ENCODE assay signal across 8 cellular contexts in the genomic region with DNA sequence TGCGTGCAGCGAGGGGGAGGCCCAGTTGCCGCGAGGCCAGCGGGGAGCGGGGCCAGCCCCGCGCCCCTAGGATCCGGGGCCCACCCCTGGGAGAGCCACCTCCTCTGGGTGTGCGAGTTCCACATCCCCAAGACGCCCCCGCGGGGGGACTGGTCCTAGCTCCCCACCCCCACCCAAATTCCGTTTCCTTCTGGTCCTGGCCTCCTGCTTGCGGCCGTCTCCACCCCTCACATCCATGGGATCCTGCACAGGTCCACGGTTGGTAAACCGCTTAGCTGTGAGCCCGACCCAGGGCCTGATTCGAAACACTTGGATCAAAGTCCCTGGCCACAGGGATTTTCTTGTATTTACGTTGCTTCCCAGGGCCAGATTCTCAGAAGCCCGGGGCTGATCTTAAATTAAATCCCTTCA. TPM values are rescaled to one million over a fixed set of nuclear protein-coding genes. Genes with fewer than 3 reads are reported as not detected.
DNase-seq lines count a peak whose midpoint lies in the region; ATAC-seq and TF ChIP-seq lines count a peak whose summit lies in the region.

No MANE protein-coding gene starts in this region.

- H3K27me3 ChIP-seq in Caco-2 (replicated peaks; ENCODE audit: control insufficient read depth, insufficient read depth, low read length) = no peaks in the 10 kb centered on the region
- H3K27me3 ChIP-seq in neuron (ENCODE audit: insufficient read depth, low read length) = peaks cover 25% of the 10 kb centered on the region

- peak overlapping the region; percentile 63 for H3K4me3 ChIP-seq in Caco-2 (ENCODE audit: low read depth, low read length)
- peak overlapping the region; percentile 72 for H3K4me3 ChIP-seq in fibroblast of pulmonary artery (replicated peaks; ENCODE audit: low read depth, low read length)
- peak overlapping the region; percentile 34 for H3K4me3 ChIP-seq in neuron (ENCODE audit: low read length)

- no peaks in the 10 kb centered on the region for H3K4me1 Mint-ChIP-seq in Caco-2 (ENCODE audit: low read depth, unreplicated experiment)

- BruUV-seq in Caco-2 (replicated peaks; lab: Mats Ljungman, UMichigan) = no TSS peak

- DNase-seq in Caco-2 (peak; percentile 69 to 77), RWPE1 (ENCODE audit: low spot score) (no peak), fibroblast of pulmonary artery (ENCODE audit: low read depth) (peak; percentile 43), DMS153 treated with DMSO at 0.1 percent for 48 hours (lab: John Stamatoyannopoulos, UW; ENCODE audit: unreplicated experiment) (no peak), cerebellar nuclear complex (lab: John Stamatoyannopoulos, UW) (no peak)
- no peak for DNase-seq in activated naive CD4-positive, alpha-beta T cell treated with anti-CD3 and anti-CD28 coated beads, Interleukin-2, amount 50 U/mL, for 72 hours (ENCODE audit: low spot score in 2 of 2)

- H3K4me1 ChIP-seq in Caco-2 = peaks cover 15% of the 10 kb centered on the region
- H3K4me1 ChIP-seq in neuron (ENCODE audit: insufficient read depth, low read length) = no peaks in the 10 kb centered on the region

- peak overlapping the region; percentile 100 for H3K4me3 Mint-ChIP-seq in Caco-2 (ENCODE audit: unreplicated experiment)

- POLR2A ChIA-PET in Caco-2 (lab: Charles Lee) = interaction anchor here (0.7 to 1.3 kb wide), 4 partner anchors 14 to 237 kb away, joined by 5 to 14 read pairs (median 8); a partner anchor contains a TSS
- POLR2A ChIA-PET in RWPE1 (lab: Yijun Ruan, JAX; ENCODE audit: low non-redundant PET) = no interaction called here

- H3K27me3 Mint-ChIP-seq in Caco-2 (ENCODE audit: insufficient read depth, unreplicated experiment) = no peaks in the 10 kb centered on the region

- no peak for ATAC-seq in GM21619 (IDR thresholded peaks at IDR 0.05; ENCODE audit: unreplicated experiment)
- no peak for ATAC-seq in activated naive CD4-positive, alpha-beta T cell treated with anti-CD3 and anti-CD28 coated beads, Interleukin-2, amount 50 U/mL, for 72 hours

- H3K9me3 Mint-ChIP-seq in Caco-2 (ENCODE audit: unreplicated experiment) = peaks cover 9% of the 10 kb centered on the region
- H3K9me3 Mint-ChIP-seq in activated naive CD4-positive, alpha-beta T cell treated with anti-CD3 and anti-CD28 coated beads, Interleukin-2, amount 50 U/mL, for 72 hours = no peaks in the 10 kb centered on the region

- CTCF ChIA-PET in Caco-2 (lab: Charles Lee) = interaction anchor here (0.5 to 2.4 kb wide), 21 partner anchors 9 to 598 kb away, joined by 3 to 15 read pairs (median 5); a partner anchor contains a TSS
- CTCF ChIA-PET in RWPE1 (lab: Yijun Ruan, JAX) = interaction anchor here (0.6 to 1.6 kb wide), 5 partner anchors 14 to 94 kb away, joined by 3 to 5 read pairs (median 3); no protein-coding TSS in a partner anchor

- H3K36me3 ChIP-seq in Caco-2 (ENCODE audit: control insufficient read depth, insufficient read depth, low read length) = no peaks in the 10 kb centered on the region; the same call in 1 of the 2 replicates
- H3K36me3 ChIP-seq in neuron (ENCODE audit: insufficient read depth, low read length) = no peaks in the 10 kb centered on the region

- peak overlapping the region; percentile 92 for H3K27ac Mint-ChIP-seq in Caco-2 (ENCODE audit: unreplicated experiment)
- H3K27ac Mint-ChIP-seq in activated naive CD4-positive, alpha-beta T cell treated with anti-CD3 and anti-CD28 coated beads, Interleukin-2, amount 50 U/mL, for 72 hours = no peak overlapping the region

- no peak for TF ChIP-seq CTCF in Caco-2 (IDR thresholded peaks at IDR 0.05; ENCODE audit: insufficient read depth in 1 of 2, low read depth in 1 of 2, low read length in 1 of 2, severe bottlenecking in 1 of 2, unreplicated experiment in 1 of 2)
- no peak for TF ChIP-seq CTCF in RWPE1 (conservative IDR thresholded peaks at IDR 0.05; ENCODE audit: low read depth)
- TF ChIP-seq CTCF in fibroblast of pulmonary artery (IDR thresholded peaks at IDR 0.05; ENCODE audit: low read length, missing control alignments) = no peak

- intact Hi-C loops in Caco-2 (cut with micrococcal nuclease; ENCODE audit: unreplicated experiment) = loop anchor here (1.0 kb wide), 2 partner anchors 14 to 55 kb away; no protein-coding TSS in a partner anchor

- H3K27ac ChIP-seq in RWPE1 = peak overlapping the region; percentile 88

- H3K36me3 Mint-ChIP-seq in Caco-2 (ENCODE audit: insufficient read depth, unreplicated experiment) = peaks cover 34% of the 10 kb centered on the region
- peaks cover 11 to 12% of the 10 kb centered on the region in 2 donors for H3K36me3 Mint-ChIP-seq in activated naive CD4-positive, alpha-beta T cell treated with anti-CD3 and anti-CD28 coated beads, Interleukin-2, amount 50 U/mL, for 72 hours

- no peak overlapping the region for H2AFZ ChIP-seq in neuron (ENCODE audit: low read depth, low read length)

- H3K9me3 ChIP-seq in Caco-2 (peaks cover 12% of the 10 kb centered on the region), neuron (ENCODE audit: low read length) (peaks cover 9% of the 10 kb centered on the region)

RNA-seq across cellular contexts. Expression of a gene that starts 0.3 kb away (rescaled TPM):
- 42.8 and 45.2 TPM in 2 replicates for total RNA-seq in Caco-2 (2022)
- under 1 TPM in 1 of 2 donors, not detected in 1; 0.10 TPM for total RNA-seq in activated naive CD4-positive, alpha-beta T cell treated with anti-CD3 and anti-CD28 coated beads, Interleukin-2, amount 50 U/mL, for 72 hours

RNA-seq across cellular contexts. Expression of a gene that starts 45.1 kb away (rescaled TPM):
- total RNA-seq in Caco-2 (2022) = 77.9 and 82.5 TPM in 2 replicates
- total RNA-seq in activated naive CD4-positive, alpha-beta T cell treated with anti-CD3 and anti-CD28 coated beads, Interleukin-2, amount 50 U/mL, for 72 hours = 10 to 100 TPM; 54.1 to 93.0 TPM

RNA-seq across cellular contexts. Expression of a gene that starts 45.3 kb away (rescaled TPM):
- 66.6 and 85.1 TPM in 2 replicates for total RNA-seq in Caco-2 (2022)
- total RNA-seq in activated naive CD4-positive, alpha-beta T cell treated with anti-CD3 and anti-CD28 coated beads, Interleukin-2, amount 50 U/mL, for 72 hours = 10 to 100 TPM; 35.9 to 59.1 TPM

RNA-seq across cellular contexts. Expression of a gene that starts 56.5 kb away (rescaled TPM):
- total RNA-seq in Caco-2 (2022) = 3.4 and 3.8 TPM in 2 replicates
- under 1 TPM in 1 of 2 donors, not detected in 1; 0.35 TPM for total RNA-seq in activated naive CD4-positive, alpha-beta T cell treated with anti-CD3 and anti-CD28 coated beads, Interleukin-2, amount 50 U/mL, for 72 hours

Comparison
In these comparisons a context has a peak if more than half of its experiments do, and no peak if none do; other contexts are left out.
1. DNase-seq: peak in Caco-2 (2 of 2) and fibroblast of pulmonary artery (single experiment); none in RWPE1 (single experiment), DMS153 treated with DMSO at 0.1 percent for 48 hours (single experiment), cerebellar nuclear complex (0 of 2) and activated naive CD4-positive, alpha-beta T cell treated with anti-CD3 and anti-CD28 coated beads, Interleukin-2, amount 50 U/mL, for 72 hours (0 of 2).
2. RNA of a gene that starts 0.3 kb away (total RNA-seq): 42.8 to 45.2 TPM in Caco-2; 0.10 TPM in activated naive CD4-positive, alpha-beta T cell treated with anti-CD3 and anti-CD28 coated beads, Interleukin-2, amount 50 U/mL, for 72 hours; every median in the first group is over 10 times any median in the second.
3. Peak in every context shown above with its lines, with median percentiles within 50 percentile points of each other: H3K4me3 ChIP-seq.